In genomic region chr9:21833090-21833801, GRCh38 we compare ENCODE assay signal across 10 cellular contexts. TPM values are rescaled to one million over a fixed set of nuclear protein-coding genes. Genes with fewer than 3 reads are reported as not detected.
DNase-seq lines count a peak whose midpoint lies in the region; ATAC-seq and TF ChIP-seq lines count a peak whose summit lies in the region.
"Had no signal": no experiment of that assay in that cellular context is flagged by ENCODE, and none has a peak within 500 bp of the region (broad histone marks: within the 10 kb centered on the region; RNA-seq: fewer than 3 reads in every experiment).

No MANE protein-coding gene starts in this region.

- H3K36me3 ChIP-seq in KMS-11 (ENCODE audit: insufficient read depth): peaks cover 24% of the 10 kb centered on the region

- H4K20me1 ChIP-seq in KMS-11 (ENCODE audit: insufficient read depth): no peaks in the 10 kb centered on the region

- no peak overlapping the region for H2AFZ ChIP-seq in KMS-11 (ENCODE audit: low read depth)

- TF ChIP-seq CTCF in KMS-11 (conservative IDR thresholded peaks at IDR 0.05; ENCODE audit: low read depth, low read length): no peak
- no peak for TF ChIP-seq CTCF in foreskin keratinocyte (conservative IDR thresholded peaks at IDR 0.05)

- no peak overlapping the region for H3K4me2 ChIP-seq in KMS-11

- peaks cover 79% of the 10 kb centered on the region; the same call in 1 of the 2 replicates for H3K79me2 ChIP-seq in KMS-11 (ENCODE audit: insufficient read depth, low read depth)

- H3K4me1 ChIP-seq in KMS-11 (ENCODE audit: low read depth, poor library complexity, severe bottlenecking): peaks cover 57% of the 10 kb centered on the region
- H3K4me1 ChIP-seq in foreskin keratinocyte: peaks cover 63% of the 10 kb centered on the region

- no peak overlapping the region for H3K9ac ChIP-seq in KMS-11

- ATAC-seq in GM18867 (IDR thresholded peaks at IDR 0.05; ENCODE audit: unreplicated experiment) (peak; percentile 80), HG02571 (IDR thresholded peaks at IDR 0.05; ENCODE audit: unreplicated experiment) (peak; percentile 73), foreskin keratinocyte (peak; percentile 20)

- H3K4me3 ChIP-seq in KMS-11 (IDR thresholded peaks at IDR 0.05; ENCODE audit: insufficient read depth, low read depth, low read length): no peak overlapping the region

- DNase-seq in foreskin keratinocyte (peak; percentile 93 to 95), GF-D8 (lab: John Stamatoyannopoulos, UW) (no peak), mesenteric fat pad (ENCODE audit: low spot score) (no peak), NCI-H1436 treated with DMSO at 0.1 percent for 48 hours (lab: John Stamatoyannopoulos, UW) (no peak)
- no peak for DNase-seq in activated CD4-positive, alpha-beta T cell treated with anti-CD3 and anti-CD28 coated beads, Interleukin-2, amount 50 U/mL, for 1 hour
- DNase-seq: mesendoderm had no signal

- no peaks in the 10 kb centered on the region for H3K27me3 ChIP-seq in KMS-11 (ENCODE audit: insufficient read depth, low read depth)
- H3K27me3 ChIP-seq in foreskin keratinocyte: no peaks in the 10 kb centered on the region

- H3K27ac ChIP-seq in KMS-11 (peak overlapping the region; percentile 68; the same call in 1 of the 2 replicates), foreskin keratinocyte (peak overlapping the region; percentile 96)

RNA-seq across cellular contexts. Expression of gene MTAP, which starts 30.8 kb away (rescaled TPM):
- total RNA-seq in foreskin keratinocyte: 61.9 and 64.3 TPM in 2 replicates
- polyA plus RNA-seq in foreskin keratinocyte: 24.6 and 29.9 TPM in 2 replicates
- total RNA-seq in mesenteric fat pad: 38.8 TPM
- total RNA-seq: SK-MEL-5 had no signal

Comparison
In these comparisons a context has a peak if more than half of its experiments do, and no peak if none do; other contexts are left out.
1. ATAC-seq: peak in every context shown above with its lines; median percentile 80 in GM18867; 73 in HG02571; 20 in foreskin keratinocyte.
2. DNase-seq: peak in foreskin keratinocyte (2 of 2); none in GF-D8 (single experiment), activated CD4-positive, alpha-beta T cell treated with anti-CD3 and anti-CD28 coated beads, Interleukin-2, amount 50 U/mL, for 1 hour (single experiment), mesenteric fat pad (single experiment) and NCI-H1436 treated with DMSO at 0.1 percent for 48 hours (single experiment).